7 cellular contexts compared by ENCODE assay signal in genomic region chr16:30430428-30430970, GRCh38. TPM values are rescaled to one million over a fixed set of nuclear protein-coding genes. Genes with fewer than 3 reads are reported as not detected.
A peak's percentile ranks its signal among the peaks of the same experiment; 100 is the strongest.
DNase-seq lines count a peak whose midpoint lies in the region; ATAC-seq and TF ChIP-seq lines count a peak whose summit lies in the region.

No MANE protein-coding gene starts in this region.

- peak overlapping the region in 1 of 3 experiments; percentile 10 for H3K4me3 ChIP-seq in mammary epithelial cell (replicated peaks in 1 of 3; ENCODE audit: insufficient read depth in 1 of 3, low read depth in 2 of 3, low read length in 3 of 3)
- no peak overlapping the region for H3K4me3 ChIP-seq in mucosa of descending colon

- no peak overlapping the region for H3K9ac ChIP-seq in mammary epithelial cell (ENCODE audit: insufficient read depth, low read length)

- no peak overlapping the region for H3K27ac ChIP-seq in mammary epithelial cell (ENCODE audit: insufficient read depth, low read depth, low read length)

- intact Hi-C loops in mammary epithelial cell (cut with micrococcal nuclease): loop anchor here (1.0 to 10.0 kb wide), 9 partner anchors 15 to 264 kb away; partner anchors contain the start of genes SEPHS2, SRCAP, ZNF764 and ZNF785
- intact Hi-C loops in mucosa of descending colon (cut with DNase I, micrococcal nuclease): no loop called here

- 65% methylated on average over 9 of the region's 19 CpGs for WGBS in mammary epithelial cell (ENCODE audit: low coverage, missing lambda C conversion rate)

- H3K36me3 ChIP-seq in mammary epithelial cell (ENCODE audit: insufficient read depth, low read length) (peaks cover 9% of the 10 kb centered on the region), mucosa of descending colon (ENCODE audit: low read depth) (no peaks in the 10 kb centered on the region)

- CTCF ChIA-PET in mammary epithelial cell (lab: Charles Lee; ENCODE audit: low non-redundant PET): interaction anchor here (0.9 to 1.1 kb wide), 5 partner anchors 31 to 190 kb away, joined by 3 to 15 read pairs (median 6); partner anchors contain the start of genes ZNF747 and ZNF764

- ATAC-seq in GM19455 (IDR thresholded peaks at IDR 0.05; ENCODE audit: unreplicated experiment) (peak; percentile 18), HG03571 (IDR thresholded peaks at IDR 0.05; ENCODE audit: unreplicated experiment) (peak; percentile 4), mucosa of descending colon (peak; percentile 3), GM18511 (IDR thresholded peaks at IDR 0.05; ENCODE audit: unreplicated experiment) (no peak)

- BruUV-seq in mammary epithelial cell (replicated peaks; lab: Mats Ljungman, UMichigan): TSS peak; percentile 48

- dilution Hi-C loops in mammary epithelial cell (cut with HindIII; ENCODE audit: low sequenced_read_pairs): no loop called here

- no peaks in the 10 kb centered on the region for H3K27me3 ChIP-seq in mammary epithelial cell (ENCODE audit: insufficient read depth, low read length)

- peaks cover 39% of the 10 kb centered on the region for H3K79me2 ChIP-seq in mammary epithelial cell (ENCODE audit: insufficient read depth, low read length)

- no peaks in the 10 kb centered on the region for H4K20me1 ChIP-seq in mammary epithelial cell (ENCODE audit: insufficient read depth, low read length)

- no peaks in the 10 kb centered on the region for H3K9me3 ChIP-seq in mammary epithelial cell (replicated peaks; ENCODE audit: insufficient read depth, low read length)
- H3K9me3 ChIP-seq in mucosa of descending colon: no peaks in the 10 kb centered on the region

- peaks cover 16% of the 10 kb centered on the region for H3K4me1 ChIP-seq in mammary epithelial cell (ENCODE audit: insufficient read depth, low read length)
- H3K4me1 ChIP-seq in mucosa of descending colon (ENCODE audit: low read depth): peaks cover 11% of the 10 kb centered on the region

- in situ Hi-C loops in mammary epithelial cell (cut with MboI; ENCODE audit: low sequenced_read_pairs in 2 of 2): loop anchor here in 1 of 2 donors (10.0 kb wide), 2 partner anchors 56 to 194 kb away; partner anchors contain the start of genes MYL11 and TBC1D10B

- H2AFZ ChIP-seq in mammary epithelial cell (ENCODE audit: low read depth, low read length): peak overlapping the region; percentile 75

- DNase-seq in mammary epithelial cell (no peak), mucosa of descending colon (peak in 2 of 3 donors; percentile 66 to 72), NCI-H748 treated with DMSO at 0.1 percent for 48 hours (lab: John Stamatoyannopoulos, UW) (no peak), SW 1271 (lab: John Stamatoyannopoulos, UW) (no peak)

- TF ChIP-seq CTCF in mammary epithelial cell (conservative IDR thresholded peaks at IDR 0.05 in 1 of 2, IDR thresholded peaks at IDR 0.05 in 1 of 2; ENCODE audit: extremely low read depth in 1 of 2, insufficient read depth in 1 of 2, low read depth in 1 of 2, low read length in 2 of 2) (no peak), mucosa of descending colon (IDR thresholded peaks at IDR 0.05) (no peak)

- H3K4me2 ChIP-seq in mammary epithelial cell (ENCODE audit: insufficient read depth, low read depth, low read length): peak overlapping the region; percentile 63

RNA-seq across cellular contexts. Expression of gene DCTPP1, which starts 0.7 kb away (rescaled TPM):
- total RNA-seq in mammary epithelial cell (10 to 100 TPM; 23.3 to 72.8 TPM), mucosa of descending colon (10 to 100 TPM; 43.7 to 95.8 (median 89.1) TPM)
- 111 TPM for polyA plus RNA-seq in mammary epithelial cell
- 42.4 TPM for polyA minus RNA-seq in mammary epithelial cell

RNA-seq across cellular contexts. Expression of gene SEPHS2, which starts 15.2 kb away (rescaled TPM):
- total RNA-seq in mammary epithelial cell (10 to 100 TPM; 17.0 to 45.1 TPM), mucosa of descending colon (100 to 1,000 TPM; 107 to 185 (median 142) TPM)
- polyA plus RNA-seq in mammary epithelial cell: 42.3 TPM
- polyA minus RNA-seq in mammary epithelial cell: 30.1 TPM

RNA-seq across cellular contexts. Expression of gene ZNF771, which starts 23.1 kb away (rescaled TPM):
- total RNA-seq in mammary epithelial cell: 1 to 10 TPM; 6.3 to 6.5 TPM
- polyA plus RNA-seq in mammary epithelial cell: 3.3 TPM
- polyA minus RNA-seq in mammary epithelial cell: not detected
- total RNA-seq in mucosa of descending colon: 10 to 100 TPM in 1 of 3 donors, 1 to 10 TPM in 2; 3.8 to 11.6 (median 4.3) TPM

RNA-seq across cellular contexts. Expression of gene ZNF48, which starts 35.3 kb away (rescaled TPM):
- total RNA-seq in mammary epithelial cell: 10 to 100 TPM in 1 of 2 donors, 1 to 10 TPM in 1; 8.8 to 17.7 TPM
- polyA plus RNA-seq in mammary epithelial cell: 4.7 TPM
- 17.0 TPM for polyA minus RNA-seq in mammary epithelial cell
- 10 to 100 TPM in 1 of 3 donors, 1 to 10 TPM in 2; 6.5 to 13.7 (median 6.6) TPM for total RNA-seq in mucosa of descending colon

RNA-seq across cellular contexts. Expression of gene ITGAL, which starts 42.0 kb away (rescaled TPM):
- total RNA-seq in mammary epithelial cell: not detected
- polyA plus RNA-seq in mammary epithelial cell: not detected
- not detected for polyA minus RNA-seq in mammary epithelial cell
- total RNA-seq in mucosa of descending colon: 10 to 100 TPM in 1 of 3 donors, 1 to 10 TPM in 2; 8.1 to 14.8 (median 8.5) TPM

Comparison
In these comparisons a context has a peak if more than half of its experiments do, and no peak if none do; other contexts are left out.
1. DNase-seq: peak in mucosa of descending colon (2 of 3); none in mammary epithelial cell (single experiment), NCI-H748 treated with DMSO at 0.1 percent for 48 hours (single experiment) and SW 1271 (0 of 2).